ENCODE assay signal across 8 cellular contexts in the genomic region with DNA sequence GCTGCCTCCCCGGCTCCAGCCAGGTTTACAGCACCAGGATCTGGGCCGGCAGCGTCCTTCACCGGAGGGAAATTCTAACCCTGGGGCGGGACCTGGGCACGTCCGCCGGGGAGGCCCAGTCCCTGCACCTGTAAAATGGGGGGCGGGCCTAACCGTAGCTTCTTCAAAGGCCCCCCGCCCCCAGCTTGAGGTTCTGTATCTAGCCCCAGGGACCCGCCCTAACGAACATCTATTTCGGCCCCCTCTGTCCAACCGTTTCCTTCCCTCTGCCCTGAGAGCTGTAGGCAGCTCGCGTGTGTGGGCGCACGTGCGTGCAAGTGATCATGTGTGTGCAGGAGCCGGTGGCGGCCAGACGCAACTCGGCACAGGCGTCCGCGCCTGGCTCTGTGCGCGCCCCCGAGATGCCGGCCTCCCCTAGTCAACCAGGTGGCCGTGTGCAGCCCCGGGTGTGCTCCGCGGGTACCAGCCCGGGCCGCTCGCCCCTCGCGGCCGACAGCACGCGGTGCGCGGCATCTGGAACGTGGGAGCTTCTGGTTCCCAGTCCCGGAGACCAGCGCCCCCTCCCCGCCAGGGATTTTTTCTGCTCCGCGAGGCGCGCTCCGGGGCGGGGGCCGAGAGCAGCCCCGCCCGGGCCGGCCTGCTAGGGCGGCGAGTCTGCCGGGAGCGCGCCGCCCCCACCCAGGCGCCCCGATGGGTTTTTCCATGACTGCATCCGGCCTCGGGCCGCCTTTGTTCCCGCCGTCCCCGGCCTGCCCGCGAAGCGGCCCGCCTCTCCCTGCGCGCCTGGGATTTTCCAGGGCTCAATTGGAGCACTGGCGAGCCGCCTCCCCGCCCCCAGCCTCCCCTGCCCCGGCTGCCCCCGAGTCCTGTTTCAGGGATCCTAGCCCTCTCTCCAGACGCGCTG. TPM values are rescaled to one million over a fixed set of nuclear protein-coding genes. Genes with fewer than 3 reads are reported as not detected.
A peak's percentile ranks its signal among the peaks of the same experiment; 100 is the strongest.
DNase-seq lines count a peak whose midpoint lies in the region; ATAC-seq lines count a peak whose summit lies in the region.

No MANE protein-coding gene starts in this region.

- H3K9ac ChIP-seq in HUES48 (ENCODE audit: low read depth, low read length), result peak overlapping the region; percentile 91

- H3K36me3 ChIP-seq in HUES48 (ENCODE audit: control insufficient read depth, insufficient read depth, low read length), result no peaks in the 10 kb centered on the region

- H3K27me3 ChIP-seq in HUES48 (ENCODE audit: control insufficient read depth, insufficient read depth, low read length), result no peaks in the 10 kb centered on the region

- H3K4me3 Mint-ChIP-seq in activated naive CD4-positive, alpha-beta T cell treated with anti-CD3 and anti-CD28 coated beads, Interleukin-2, amount 10 ng/mL, durations not matched to agents 7 days and 5 days, result peak overlapping the region; percentile 78

- H3K27ac ChIP-seq in HUES48 (ENCODE audit: low read depth, low read length) (peak overlapping the region; percentile 99), temporal lobe (ENCODE audit: low read depth, low read length) (peak overlapping the region; percentile 99)

- H3K4me1 Mint-ChIP-seq in activated naive CD4-positive, alpha-beta T cell treated with anti-CD3 and anti-CD28 coated beads, Interleukin-2, amount 10 ng/mL, durations not matched to agents 7 days and 5 days, result peaks cover 71% of the 10 kb centered on the region

- H3K27ac Mint-ChIP-seq in activated naive CD4-positive, alpha-beta T cell treated with anti-CD3 and anti-CD28 coated beads, Interleukin-2, amount 10 ng/mL, durations not matched to agents 7 days and 5 days, result peak overlapping the region; percentile 97

- no peaks in the 10 kb centered on the region for H3K36me3 Mint-ChIP-seq in activated naive CD4-positive, alpha-beta T cell treated with anti-CD3 and anti-CD28 coated beads, Interleukin-2, amount 10 ng/mL, durations not matched to agents 7 days and 5 days

- peak; percentile 58 for ATAC-seq in GM21423 (IDR thresholded peaks at IDR 0.05; ENCODE audit: unreplicated experiment)

- H3K9me3 ChIP-seq in HUES48 (ENCODE audit: control insufficient read depth, insufficient read depth, low read length), result no peaks in the 10 kb centered on the region

- peaks cover 16% of the 10 kb centered on the region for H3K27me3 Mint-ChIP-seq in activated naive CD4-positive, alpha-beta T cell treated with anti-CD3 and anti-CD28 coated beads, Interleukin-2, amount 10 ng/mL, durations not matched to agents 7 days and 5 days

- peak overlapping the region; percentile 60 for H3K4me3 ChIP-seq in HUES48 (ENCODE audit: low read depth, low read length)

- CTCF ChIA-PET in activated naive CD4-positive, alpha-beta T cell treated with anti-CD3 and anti-CD28 coated beads, Interleukin-2, amount 10 ng/mL, durations not matched to agents 7 days and 5 days (lab: Charles Lee), result interaction anchor here (0.7 to 9.2 kb wide), 12 partner anchors 8 to 101 kb away, joined by 3 to 267 read pairs (median 12); a partner anchor contains a TSS

- no peaks in the 10 kb centered on the region for H3K9me3 Mint-ChIP-seq in activated naive CD4-positive, alpha-beta T cell treated with anti-CD3 and anti-CD28 coated beads, Interleukin-2, amount 10 ng/mL, durations not matched to agents 7 days and 5 days

- peaks cover 39% of the 10 kb centered on the region for H3K4me1 ChIP-seq in HUES48 (ENCODE audit: control insufficient read depth, insufficient read depth, low read length)

- DNase-seq in DMS79 (lab: John Stamatoyannopoulos, UW) (peak; percentile 96), SIG-M5 (lab: John Stamatoyannopoulos, UW) (peak; percentile 91), globus pallidus (ENCODE audit: low spot score) (peak; percentile 94), occipital lobe (lab: John Stamatoyannopoulos, UW) (peak; percentile 92)
- DNase-seq in activated naive CD4-positive, alpha-beta T cell treated with anti-CD3 and anti-CD28 coated beads, Interleukin-2, amount 10 ng/mL, durations not matched to agents 7 days and 5 days, result peak; percentile 85

RNA-seq across cellular contexts. Expression of a gene that starts 21.2 kb away (rescaled TPM):
- total RNA-seq in occipital lobe (not detected), temporal lobe (not detected)

Comparison
In these comparisons a context has a peak if more than half of its experiments do, and no peak if none do; other contexts are left out.
1. Peak in every context shown above with its lines: DNase-seq, ATAC-seq, H3K4me3 ChIP-seq and H3K27ac ChIP-seq.